Comparison of ENCODE assay signal across 16 cellular contexts in the genomic region with DNA sequence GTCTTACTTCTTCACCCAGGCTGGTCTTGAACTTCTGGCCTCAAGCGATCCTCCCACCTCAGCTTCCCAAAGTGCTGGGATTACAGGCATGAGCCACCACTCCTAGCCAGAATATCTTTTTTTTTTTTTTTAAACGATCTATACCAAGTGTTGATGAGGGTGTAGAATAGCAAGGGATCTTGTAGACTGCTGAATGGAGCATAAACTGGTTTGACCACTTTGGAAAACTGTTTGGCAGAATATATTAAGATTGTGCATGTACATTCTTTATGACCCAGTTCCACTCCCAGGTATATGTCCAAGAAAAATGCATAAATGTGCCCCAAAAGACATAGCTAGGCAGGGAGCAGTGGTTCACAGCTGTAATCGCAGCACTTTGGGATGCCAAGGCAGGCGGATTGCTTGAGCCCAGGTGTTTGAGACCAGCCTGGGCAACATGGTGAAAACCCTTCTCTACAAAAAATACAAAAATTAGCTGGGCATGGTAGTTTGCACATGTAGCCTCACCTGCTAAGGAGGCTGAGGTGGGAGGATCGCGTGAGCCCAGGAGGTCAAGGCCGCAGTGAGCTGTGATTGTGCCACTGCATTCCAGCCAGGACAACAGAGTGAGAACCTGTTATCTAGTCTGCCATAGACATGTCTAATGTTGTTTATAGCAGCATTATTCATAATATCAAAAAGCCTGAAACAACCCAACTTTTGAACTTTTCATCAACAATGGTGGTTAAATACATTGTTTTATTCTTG.
DNase-seq lines count a peak whose midpoint lies in the region; ATAC-seq and TF ChIP-seq lines count a peak whose summit lies in the region.
"Had no signal": no experiment of that assay in that cellular context is flagged by ENCODE, and none has a peak within 500 bp of the region (broad histone marks: within the 10 kb centered on the region; RNA-seq: fewer than 3 reads in every experiment).

No MANE protein-coding gene starts in this region.

- H3K27ac ChIP-seq in breast epithelium, result no peak overlapping the region
- H3K27ac ChIP-seq: A549; BLaER1 treated with 17β-estradiol and CSF1 and Interleukin-3, amounts not matched to agents 10 nM and 100 nM; SJSA1 had no signal

- peaks cover 42% of the 10 kb centered on the region for H3K4me1 Mint-ChIP-seq in activated T-cell treated with anti-CD3 and anti-CD28 coated beads, Interleukin-2, amount 50 U/mL, for 24 hours (ENCODE audit: low read depth)
- H3K4me1 Mint-ChIP-seq in stimulated activated naive B cell treated with anti-CD40 and anti-IgM and Interleukin-4, amounts not matched to agents 10 μg/mL and 1 μg/mL and 100 μg/mL, for 72 hours, result peaks cover 33 to 74% of the 10 kb centered on the region in 2 donors

- peak overlapping the region; percentile 78 for H3K27ac Mint-ChIP-seq in activated T-cell treated with anti-CD3 and anti-CD28 coated beads, Interleukin-2, amount 50 U/mL, for 24 hours
- H3K27ac Mint-ChIP-seq in stimulated activated naive B cell treated with anti-CD40 and anti-IgM and Interleukin-4, amounts not matched to agents 10 μg/mL and 1 μg/mL and 100 μg/mL, for 72 hours, result peak overlapping the region; percentile 97

- H3K9me3 Mint-ChIP-seq in activated T-cell treated with anti-CD3 and anti-CD28 coated beads, Interleukin-2, amount 50 U/mL, for 24 hours, result peaks cover 8% of the 10 kb centered on the region
- peaks cover 5 to 15% of the 10 kb centered on the region in 2 donors for H3K9me3 Mint-ChIP-seq in stimulated activated naive B cell treated with anti-CD40 and anti-IgM and Interleukin-4, amounts not matched to agents 10 μg/mL and 1 μg/mL and 100 μg/mL, for 72 hours

- no peaks in the 10 kb centered on the region for H3K27me3 Mint-ChIP-seq in activated T-cell treated with anti-CD3 and anti-CD28 coated beads, Interleukin-2, amount 50 U/mL, for 24 hours
- H3K27me3 Mint-ChIP-seq in stimulated activated naive B cell treated with anti-CD40 and anti-IgM and Interleukin-4, amounts not matched to agents 10 μg/mL and 1 μg/mL and 100 μg/mL, for 72 hours, result no peaks in the 10 kb centered on the region

- no peaks in the 10 kb centered on the region for H3K36me3 ChIP-seq in breast epithelium

- H3K9me3 ChIP-seq in breast epithelium, result no peaks in the 10 kb centered on the region
- H3K9me3 ChIP-seq: SJSA1 had no signal

- DNase-seq in activated T-cell treated with anti-CD3 and anti-CD28 coated beads, Interleukin-2, amount 50 U/mL, for 24 hours, result no peak
- no peak for DNase-seq in activated T-cell treated with anti-CD3 and anti-CD28 coated beads, Interleukin-2, amount 50 U/mL, for 48 hours
- DNase-seq in DMS53 treated with DMSO at 0.1 percent for 48 hours (lab: John Stamatoyannopoulos, UW; ENCODE audit: unreplicated experiment) (peak; percentile 6), breast epithelium (ENCODE audit: low spot score in 2 of 2) (no peak)
- no peak for DNase-seq in stimulated activated naive B cell treated with anti-CD40 and anti-IgM and Interleukin-4, amounts not matched to agents 10 μg/mL and 1 μg/mL and 100 μg/mL, for 72 hours
- DNase-seq: DMS 273 treated with DMSO at 0.1 percent for 48 hours, GM23248, NCI-H1417, NCI-H187 treated with DMSO at 0.1 percent for 48 hours, NCI-H82 had no signal

- no peaks in the 10 kb centered on the region for H3K27me3 ChIP-seq in breast epithelium
- H3K27me3 ChIP-seq: BLaER1 treated with 17β-estradiol and CSF1 and Interleukin-3, amounts not matched to agents 10 nM and 100 nM; SJSA1 had no signal

- H3K4me3 ChIP-seq in breast epithelium, result no peak overlapping the region
- H3K4me3 ChIP-seq: A549; BLaER1 treated with 17β-estradiol and CSF1 and Interleukin-3, amounts not matched to agents 10 nM and 100 nM; GM23248; SJSA1 had no signal

- intact Hi-C loops in breast epithelium (cut with DNase I; ENCODE audit: low total_unique reads), result no loop called here

- H3K4me1 ChIP-seq in breast epithelium, result no peaks in the 10 kb centered on the region
- H3K4me1 ChIP-seq: A549 had no signal

- no peak for TF ChIP-seq CTCF in breast epithelium (IDR thresholded peaks at IDR 0.05)

- ATAC-seq in esophagus mucosa (peak; percentile 67), GM21717 (IDR thresholded peaks at IDR 0.05; ENCODE audit: unreplicated experiment) (no peak)
- ATAC-seq in stimulated activated naive B cell treated with anti-CD40 and anti-IgM and Interleukin-4, amounts not matched to agents 10 μg/mL and 1 μg/mL and 100 μg/mL, for 72 hours (replicated peaks), result no peak
- ATAC-seq: A549, HCT116 had no signal

- H3K4me3 Mint-ChIP-seq in activated T-cell treated with anti-CD3 and anti-CD28 coated beads, Interleukin-2, amount 50 U/mL, for 24 hours, result no peak overlapping the region
- H3K4me3 Mint-ChIP-seq in stimulated activated naive B cell treated with anti-CD40 and anti-IgM and Interleukin-4, amounts not matched to agents 10 μg/mL and 1 μg/mL and 100 μg/mL, for 72 hours, result peak overlapping the region; percentile 13 to 44

- no peak for TF ChIP-seq POLR2A in breast epithelium (IDR thresholded peaks at IDR 0.05)

- H3K36me3 Mint-ChIP-seq in activated T-cell treated with anti-CD3 and anti-CD28 coated beads, Interleukin-2, amount 50 U/mL, for 24 hours (ENCODE audit: low read depth), result peaks cover 85% of the 10 kb centered on the region
- H3K36me3 Mint-ChIP-seq in stimulated activated naive B cell treated with anti-CD40 and anti-IgM and Interleukin-4, amounts not matched to agents 10 μg/mL and 1 μg/mL and 100 μg/mL, for 72 hours, result peaks cover 51 to 72% of the 10 kb centered on the region in 2 donors
